ENCODE assay signal across 18 cellular contexts in genomic region chr2:127158614-127159290, GRCh38. TPM values are rescaled to one million over a fixed set of nuclear protein-coding genes. Genes with fewer than 3 reads are reported as not detected.
A peak's percentile ranks its signal among the peaks of the same experiment; 100 is the strongest.
DNase-seq lines count a peak whose midpoint lies in the region; ATAC-seq, FAIRE-seq and TF ChIP-seq lines count a peak whose summit lies in the region.
"Had no signal": no experiment of that assay in that cellular context is flagged by ENCODE, and none has a peak within 500 bp of the region (broad histone marks: within the 10 kb centered on the region; RNA-seq: fewer than 3 reads in every experiment).

No MANE protein-coding gene starts in this region.

- DNase-seq in GM12891 (ENCODE audit: insufficient read length, low spot score) (no peak), islet precursor cell (peak; percentile 23), coronary artery (ENCODE audit: low spot score) (no peak), HepG2 (ENCODE audit: low spot score) (no peak), mammary epithelial cell (no peak)
- no peak for DNase-seq in activated T-cell treated with anti-CD3 and anti-CD28 coated beads, Interleukin-2, amount 50 U/mL, for 24 hours
- DNase-seq: activated CD4-positive, alpha-beta T cell treated with anti-CD3 and anti-CD28 coated beads, Interleukin-2, amount 50 U/mL, for 1 hour; BE2C; NCI-H2029 treated with DMSO at 0.1 percent for 48 hours; posterior cingulate gyrus; stimulated activated CD4-positive, alpha-beta T cell treated with anti-CD3 and anti-CD28 coated beads, Interleukin-1b, Interleukin-23, amount 100 ng/mL, for 48 hours; stimulated activated naive CD4-positive, alpha-beta T cell treated with Interleukin-2 at 50 U/mL for 16 hours; T-cell had no signal

- no peak overlapping the region for H3K4me2 ChIP-seq in HepG2 (ENCODE audit: low read depth, low read length)
- no peak overlapping the region for H3K4me2 ChIP-seq in mammary epithelial cell (ENCODE audit: insufficient read depth, low read depth, low read length)

- H3K4me3 ChIP-seq in coronary artery, result no peak overlapping the region
- H3K4me3 ChIP-seq in HepG2 (replicated peaks in 1 of 3; ENCODE audit: insufficient read depth in 1 of 3, low read depth in 2 of 3, low read length in 3 of 3), result no peak overlapping the region
- no peak overlapping the region for H3K4me3 ChIP-seq in mammary epithelial cell (replicated peaks in 1 of 3; ENCODE audit: insufficient read depth in 1 of 3, low read depth in 2 of 3, low read length in 3 of 3)
- H3K4me3 ChIP-seq: esophagus muscularis mucosa had no signal

- no peaks in the 10 kb centered on the region for H3K27me3 Mint-ChIP-seq in activated T-cell treated with anti-CD3 and anti-CD28 coated beads, Interleukin-2, amount 50 U/mL, for 24 hours
- H3K27me3 Mint-ChIP-seq: activated naive CD4-positive, alpha-beta T cell treated with anti-CD3 and anti-CD28 coated beads, Interleukin-2, amount 50 U/mL, for 24 hours had no signal

- H3K79me2 ChIP-seq in HepG2 (ENCODE audit: insufficient read depth, low read length) (no peaks in the 10 kb centered on the region), mammary epithelial cell (ENCODE audit: insufficient read depth, low read length) (no peaks in the 10 kb centered on the region)

- H4K20me1 ChIP-seq in HepG2 (ENCODE audit: insufficient read depth, low read length) (no peaks in the 10 kb centered on the region), mammary epithelial cell (ENCODE audit: insufficient read depth, low read length) (no peaks in the 10 kb centered on the region)

- H3K4me3 Mint-ChIP-seq in activated T-cell treated with anti-CD3 and anti-CD28 coated beads, Interleukin-2, amount 50 U/mL, for 24 hours, result no peak overlapping the region
- H3K4me3 Mint-ChIP-seq: activated naive CD4-positive, alpha-beta T cell treated with anti-CD3 and anti-CD28 coated beads, Interleukin-2, amount 50 U/mL, for 24 hours; T-cell had no signal

- H3K27me3 ChIP-seq in HepG2 (ENCODE audit: control insufficient read depth in 1 of 2, insufficient read depth in 2 of 2, low read length in 2 of 2), result peaks cover 0 to 24% of the 10 kb centered on the region in 2 experiments; a peak in 2 of 5 replicates
- no peaks in the 10 kb centered on the region for H3K27me3 ChIP-seq in mammary epithelial cell (ENCODE audit: insufficient read depth, low read length)
- H3K27me3 ChIP-seq: BE2C, esophagus muscularis mucosa had no signal

- in situ Hi-C loops in HepG2 (cut with HindIII; ENCODE audit: extremely low pct_ligation_motif_present, low pct_unique_long_range_greater_than_20kb) (no loop called here), mammary epithelial cell (cut with MboI; ENCODE audit: low sequenced_read_pairs in 2 of 2) (no loop called here)

- H3K4me1 Mint-ChIP-seq in activated T-cell treated with anti-CD3 and anti-CD28 coated beads, Interleukin-2, amount 50 U/mL, for 24 hours (ENCODE audit: low read depth), result no peaks in the 10 kb centered on the region
- H3K4me1 Mint-ChIP-seq: activated naive CD4-positive, alpha-beta T cell treated with anti-CD3 and anti-CD28 coated beads, Interleukin-2, amount 50 U/mL, for 24 hours; T-cell had no signal

- TF ChIP-seq POLR2A in GM12891 (IDR thresholded peaks at IDR 0.05; ENCODE audit: low read depth, low read length) (no peak), HepG2 (IDR thresholded peaks at IDR 0.05; ENCODE audit: insufficient read depth in 1 of 2, low read depth in 2 of 2, low read length in 2 of 2) (no peak)

- 56% methylated on average over 10 of the region's 11 CpGs for WGBS in HepG2 (ENCODE audit: low lambda C conversion rate)
- WGBS in mammary epithelial cell (ENCODE audit: low coverage, missing lambda C conversion rate), result 88% methylated on average over 11 of the region's 11 CpGs

- BruUV-seq in HepG2 (replicated peaks; lab: Mats Ljungman, UMichigan) (no TSS peak), mammary epithelial cell (replicated peaks; lab: Mats Ljungman, UMichigan) (no TSS peak)

- no peak overlapping the region for H3K27ac ChIP-seq in coronary artery
- H3K27ac ChIP-seq in HepG2 (ENCODE audit: extremely low read length, insufficient read depth, low read length), result no peak overlapping the region
- no peak overlapping the region for H3K27ac ChIP-seq in mammary epithelial cell (ENCODE audit: insufficient read depth, low read depth, low read length)
- H3K27ac ChIP-seq: esophagus muscularis mucosa had no signal

- no peaks in the 10 kb centered on the region for H3K36me3 ChIP-seq in HepG2 (replicated peaks in 1 of 2; ENCODE audit: control insufficient read depth in 1 of 2, insufficient read depth in 2 of 2, low read length in 2 of 2)
- no peaks in the 10 kb centered on the region for H3K36me3 ChIP-seq in mammary epithelial cell (ENCODE audit: insufficient read depth, low read length)
- H3K36me3 ChIP-seq: BE2C, esophagus muscularis mucosa had no signal

- ATAC-seq in GM21447 (IDR thresholded peaks at IDR 0.05; ENCODE audit: unreplicated experiment), result peak; percentile 82
- peak; percentile 79 for ATAC-seq in HG03442 (IDR thresholded peaks at IDR 0.05; ENCODE audit: unreplicated experiment)
- no peak for ATAC-seq in HepG2
- ATAC-seq: T-cell had no signal

- H3K9ac ChIP-seq in HepG2 (ENCODE audit: insufficient read depth, low read depth, low read length) (no peak overlapping the region), mammary epithelial cell (ENCODE audit: insufficient read depth, low read length) (no peak overlapping the region)

- CTCF ChIA-PET in HepG2 (lab: Yijun Ruan, JAX; ENCODE audit: low intra/inter-chr PET ratio, low total read pairs), result no interaction called here
- CTCF ChIA-PET in mammary epithelial cell (lab: Charles Lee; ENCODE audit: low non-redundant PET), result interaction anchor here (0.5 kb wide), 1 partner anchor 32 kb away, joined by 4 read pairs; no protein-coding TSS in a partner anchor

- dilution Hi-C loops in mammary epithelial cell (cut with HindIII; ENCODE audit: low sequenced_read_pairs), result no loop called here

- FAIRE-seq in GM12891 (lab: Jason Lieb, UNC), result peak; percentile 91
- no peak for FAIRE-seq in HepG2 (lab: Jason Lieb, UNC)
- FAIRE-seq: H1 had no signal

- intact Hi-C loops in HepG2 (cut with micrococcal nuclease; ENCODE audit: unreplicated experiment), result no loop called here
- intact Hi-C loops in mammary epithelial cell (cut with micrococcal nuclease), result no loop called here

- H3K9me3 ChIP-seq in HepG2 (ENCODE audit: low read length) (no peaks in the 10 kb centered on the region), mammary epithelial cell (replicated peaks; ENCODE audit: insufficient read depth, low read length) (no peaks in the 10 kb centered on the region)
- H3K9me3 ChIP-seq: BE2C, esophagus muscularis mucosa had no signal

- H2AFZ ChIP-seq in HepG2 (ENCODE audit: low read length), result no peak overlapping the region
- H2AFZ ChIP-seq in mammary epithelial cell (ENCODE audit: low read depth, low read length), result no peak overlapping the region

- no peak for TF ChIP-seq CTCF in coronary artery (IDR thresholded peaks at IDR 0.05)
- TF ChIP-seq CTCF in HepG2 (CRISPR knock-in tag; IDR thresholded peaks at IDR 0.05), result no peak
- no peak for TF ChIP-seq CTCF in mammary epithelial cell (conservative IDR thresholded peaks at IDR 0.05 in 1 of 2, IDR thresholded peaks at IDR 0.05 in 1 of 2; ENCODE audit: extremely low read depth in 1 of 2, insufficient read depth in 1 of 2, low read depth in 1 of 2, low read length in 2 of 2)

- no peaks in the 10 kb centered on the region for H3K9me3 Mint-ChIP-seq in activated T-cell treated with anti-CD3 and anti-CD28 coated beads, Interleukin-2, amount 50 U/mL, for 24 hours
- H3K9me3 Mint-ChIP-seq: activated naive CD4-positive, alpha-beta T cell treated with anti-CD3 and anti-CD28 coated beads, Interleukin-2, amount 50 U/mL, for 24 hours; T-cell had no signal

- H3K36me3 Mint-ChIP-seq in activated T-cell treated with anti-CD3 and anti-CD28 coated beads, Interleukin-2, amount 50 U/mL, for 24 hours (ENCODE audit: low read depth), result no peaks in the 10 kb centered on the region
- H3K36me3 Mint-ChIP-seq: activated naive CD4-positive, alpha-beta T cell treated with anti-CD3 and anti-CD28 coated beads, Interleukin-2, amount 50 U/mL, for 24 hours; T-cell had no signal

- H3K4me1 ChIP-seq in HepG2 (ENCODE audit: insufficient read depth, low read length), result no peaks in the 10 kb centered on the region
- H3K4me1 ChIP-seq in mammary epithelial cell (ENCODE audit: insufficient read depth, low read length), result peaks cover 9% of the 10 kb centered on the region
- H3K4me1 ChIP-seq: BE2C had no signal

- no peak for TF ChIP-seq RAD21 in HepG2 (CRISPR knock-in tag; IDR thresholded peaks at IDR 0.05)

- H3K27ac Mint-ChIP-seq in activated T-cell treated with anti-CD3 and anti-CD28 coated beads, Interleukin-2, amount 50 U/mL, for 24 hours, result no peak overlapping the region
- H3K27ac Mint-ChIP-seq: activated naive CD4-positive, alpha-beta T cell treated with anti-CD3 and anti-CD28 coated beads, Interleukin-2, amount 50 U/mL, for 24 hours; T-cell had no signal

- TF ChIP-seq EP300 in HepG2 (IDR thresholded peaks at IDR 0.05; ENCODE audit: low read depth in 2 of 2, low read length in 2 of 2) (no peak), HepG2 (CRISPR knock-in tag; IDR thresholded peaks at IDR 0.05; ENCODE audit: borderline replicate concordance) (no peak)

- POLR2A ChIA-PET in HepG2 (lab: Yijun Ruan, JAX), result no interaction called here

RNA-seq across cellular contexts. Expression of gene BIN1, which starts 51.8 kb away (rescaled TPM):
- polyA plus RNA-seq in GM12891 (2012; ENCODE audit: low read depth, missing spikeins), result 37.7 TPM
- total RNA-seq in HepG2 (2016; rRNA removed; fragmentation: Illumina TruSeq; extraction: Trizol), result 0.93 and 0.98 TPM in 2 replicates
- 0.61 and 1.1 TPM in 2 replicates for total RNA-seq in HepG2 (2016; cell fraction: cytosol; rRNA removed; fragmentation: Illumina TruSeq; extraction: Trizol; ENCODE audit: low read depth)
- total RNA-seq in HepG2 (2016; cell fraction: insoluble cytoplasmic fraction; rRNA removed; fragmentation: Illumina TruSeq; extraction: Trizol), result 0.58 and 0.97 TPM in 2 replicates
- 1.2 TPM in 2 replicates for total RNA-seq in HepG2 (2016; cell fraction: membrane; rRNA removed; fragmentation: Illumina TruSeq; extraction: Trizol)
- total RNA-seq in HepG2 (2016; cell fraction: nucleus; rRNA removed; fragmentation: Illumina TruSeq; extraction: Trizol), result 0.28 and 0.41 TPM in 2 replicates
- polyA plus RNA-seq in HepG2 (2011; rRNA removed), result 0.51 and 1.2 TPM in 2 replicates
- polyA plus RNA-seq in HepG2 (2011; cell fraction: cytosol; rRNA removed), result 0.42 and 1.3 TPM in 2 replicates
- 1.2 and 2.2 TPM in 2 replicates for polyA plus RNA-seq in HepG2 (2011; cell fraction: nucleus; rRNA removed)
- polyA plus RNA-seq in HepG2 (2012), result 1.3 and 1.6 TPM in 2 replicates
- 0.84 and 1.2 TPM in 2 replicates for polyA plus RNA-seq in HepG2 (2016; cell fraction: cytosol; fragmentation: Illumina TruSeq; extraction: Trizol; ENCODE audit: low read depth)
- 1.0 and 1.9 TPM in 2 replicates for polyA plus RNA-seq in HepG2 (2016; cell fraction: insoluble cytoplasmic fraction; fragmentation: Illumina TruSeq; extraction: Trizol; ENCODE audit: low read depth)
- 0.97 and 1.1 TPM in 2 replicates for polyA plus RNA-seq in HepG2 (2016; cell fraction: membrane; fragmentation: Illumina TruSeq; extraction: Trizol; ENCODE audit: low read depth)
- 0.85 and 0.91 TPM in 2 replicates for polyA plus RNA-seq in HepG2 (2016; cell fraction: nucleus; fragmentation: Illumina TruSeq; extraction: Trizol; ENCODE audit: insufficient read depth, low read depth)
- polyA minus RNA-seq in HepG2 (2011; rRNA and poly(A)+ RNA removed; ENCODE audit: low replicate concordance), result 0.84 and 28.9 TPM in 2 replicates
- 0.59 and 0.79 TPM in 2 replicates for polyA minus RNA-seq in HepG2 (2011; cell fraction: cytosol; rRNA and poly(A)+ RNA removed)
- 0.50 and 0.90 TPM in 2 replicates for polyA minus RNA-seq in HepG2 (2011; cell fraction: nucleus; rRNA and poly(A)+ RNA removed)
- 1 to 10 TPM; 5.1 to 7.3 TPM for total RNA-seq in mammary epithelial cell
- 0.88 TPM for polyA plus RNA-seq in mammary epithelial cell
- polyA minus RNA-seq in mammary epithelial cell, result not detected
